ENCODE assay signal across 1 cellular context in genomic region chr13:113869263-113869662, GRCh38.
TF ChIP-seq lines count a peak whose summit lies in the region.

No MANE protein-coding gene starts in this region.

TF ChIP-seq in H1, 55 proteins besides CTCF, POLR2A, EP300 and RAD21:
- TF ChIP-seq CEBPB (IDR thresholded peaks at IDR 0.05; ENCODE audit: low read depth, low read length) (peak; percentile 69), PHF8 (conservative IDR thresholded peaks at IDR 0.05; ENCODE audit: low read depth, low read length) (no peak)
